ENCODE assay signal across 27 cellular contexts in the genomic region with DNA sequence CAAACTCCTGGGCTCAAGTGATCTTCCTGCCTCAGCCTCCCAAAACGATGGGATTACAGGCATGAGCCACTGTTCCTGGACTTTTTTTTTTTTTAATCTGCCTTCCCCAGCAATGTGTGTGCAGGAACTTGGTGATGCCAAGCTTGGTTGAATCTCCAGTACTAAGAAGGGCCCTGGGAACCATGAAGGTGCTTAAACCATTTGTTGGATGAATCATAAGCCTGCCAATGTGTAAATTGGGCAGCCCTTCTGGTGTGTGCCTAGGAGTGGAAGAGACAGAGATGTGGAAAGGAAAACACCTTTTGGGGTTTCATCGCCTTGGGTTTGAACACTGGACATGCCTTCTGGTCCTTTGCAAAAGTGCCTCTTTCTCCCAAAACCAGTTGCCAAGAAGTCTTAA. TPM values are rescaled to one million over a fixed set of nuclear protein-coding genes. Genes with fewer than 3 reads are reported as not detected.
A peak's percentile ranks its signal among the peaks of the same experiment; 100 is the strongest.
DNase-seq lines count a peak whose midpoint lies in the region; ATAC-seq and TF ChIP-seq lines count a peak whose summit lies in the region.
"Had no signal": no experiment of that assay in that cellular context is flagged by ENCODE, and none has a peak within 500 bp of the region (broad histone marks: within the 10 kb centered on the region; RNA-seq: fewer than 3 reads in every experiment).

No MANE protein-coding gene starts in this region.

- H3K27me3 ChIP-seq in HCT116 (ENCODE audit: insufficient read depth, low read length) (no peaks in the 10 kb centered on the region; the same call in 1 of the 2 replicates), WERI-Rb-1 (ENCODE audit: insufficient read depth, low read depth, severe bottlenecking) (peaks cover 3% of the 10 kb centered on the region)

- RAD21 ChIA-PET in HCT116 (lab: Charles Lee; ENCODE audit: low non-redundant PET in 1 of 2, low total read pairs in 2 of 2, uncharacterized antibody in 2 of 2, unreplicated experiment in 2 of 2) = no interaction called here

- ATAC-seq in HCT116 (no peak), HG03457 (IDR thresholded peaks at IDR 0.05; ENCODE audit: unreplicated experiment) (no peak)
- ATAC-seq: heart right ventricle, upper lobe of right lung had no signal

- H3K27ac ChIP-seq in HCT116 (ENCODE audit: low read depth, low read length) (no peak overlapping the region), WERI-Rb-1 (0 out of 2 replicates have a peak overlapping the region, but pooled peaks have one; percentile 10)
- H3K27ac ChIP-seq: brain microvascular endothelial cell, coronary artery, heart right ventricle, KMS-11, parathyroid adenoma, upper lobe of right lung had no signal

- no peaks in the 10 kb centered on the region for H3K79me2 ChIP-seq in HCT116 (ENCODE audit: insufficient read depth, low read length)
- H3K79me2 ChIP-seq: parathyroid adenoma had no signal

- H3K9me3 Mint-ChIP-seq in glutamatergic neuron (ENCODE audit: unreplicated experiment) (peaks cover 4% of the 10 kb centered on the region), type B pancreatic cell (no peaks in the 10 kb centered on the region)
- H3K9me3 Mint-ChIP-seq: natural killer cell had no signal

- POLR2A ChIA-PET in HCT116 (lab: Charles Lee) = interaction anchor here (1.1 kb wide), 1 partner anchor 10 kb away, joined by 3 read pairs; no protein-coding TSS in a partner anchor

- no peak for TF ChIP-seq RAD21 in HCT116 (IDR thresholded peaks at IDR 0.05; ENCODE audit: low read depth)

- intact Hi-C loops in HCT116 (cut with micrococcal nuclease) = no loop called here

- H3K4me1 Mint-ChIP-seq in glutamatergic neuron (ENCODE audit: low read depth, unreplicated experiment) = peaks cover 15% of the 10 kb centered on the region
- peaks cover 43% of the 10 kb centered on the region for H3K4me1 Mint-ChIP-seq in type B pancreatic cell (ENCODE audit: unreplicated experiment)
- H3K4me1 Mint-ChIP-seq: activated T-helper 17 cell treated with anti-CD3 and anti-CD28 coated beads, Interleukin-2, amount 50 U/mL, for 72 hours had no signal

- H2AFZ ChIP-seq in HCT116 (ENCODE audit: low read depth, low read length, poor library complexity, severe bottlenecking) = no peak overlapping the region
- H2AFZ ChIP-seq: parathyroid adenoma had no signal

- H4K20me1 ChIP-seq in HCT116 (ENCODE audit: insufficient read depth) = no peaks in the 10 kb centered on the region

- CTCF ChIA-PET in HCT116 (lab: Charles Lee) = interaction anchor here (1.0 kb wide), 1 partner anchor 10 kb away, joined by 5 read pairs; no protein-coding TSS in a partner anchor

- peaks cover 4% of the 10 kb centered on the region for H3K27me3 Mint-ChIP-seq in glutamatergic neuron (ENCODE audit: unreplicated experiment)
- peaks cover 2% of the 10 kb centered on the region for H3K27me3 Mint-ChIP-seq in type B pancreatic cell

- no peak for DNase-seq in HCT116 (ENCODE audit: low read depth, low spot score)
- no peak for DNase-seq in WERI-Rb-1
- DNase-seq in glutamatergic neuron = no peak
- DNase-seq in type B pancreatic cell (ENCODE audit: extremely low spot score, unreplicated experiment) = no peak
- DNase-seq in NCI-H526 treated with DMSO at 0.1 percent for 48 hours (lab: John Stamatoyannopoulos, UW) = no peak
- no peak for DNase-seq in DMS53 treated with DMSO at 0.1 percent for 48 hours (lab: John Stamatoyannopoulos, UW; ENCODE audit: unreplicated experiment)
- DNase-seq: activated CD4-positive, alpha-beta T cell treated with anti-CD3 and anti-CD28 coated beads for 4 hours; CD4-positive, alpha-beta T cell; GDM1; heart right ventricle; midbrain; natural killer cell; NCI-H1930; SHP77 treated with DMSO at 0.1 percent for 48 hours; stimulated activated CD4-positive, alpha-beta T cell treated with anti-CD3 and anti-CD28 coated beads, Interleukin-15, amount 100 ng/mL, for 24 hours; stimulated activated CD8-positive, alpha-beta memory T cell treated with anti-CD3 and anti-CD28 coated beads, Interleukin-4, amount 100 ng/mL, for 48 hours; upper lobe of right lung had no signal

- no peak for TF ChIP-seq POLR2A in HCT116 (IDR thresholded peaks at IDR 0.05; ENCODE audit: borderline replicate concordance, extremely low read depth, insufficient read depth, insufficient read length)

- no peaks in the 10 kb centered on the region for H3K36me3 Mint-ChIP-seq in glutamatergic neuron (ENCODE audit: unreplicated experiment)
- no peaks in the 10 kb centered on the region for H3K36me3 Mint-ChIP-seq in type B pancreatic cell
- H3K36me3 Mint-ChIP-seq: natural killer cell had no signal

- H3K27ac Mint-ChIP-seq in glutamatergic neuron (ENCODE audit: unreplicated experiment) = peak overlapping the region; percentile 40
- peak overlapping the region; percentile 58 for H3K27ac Mint-ChIP-seq in type B pancreatic cell
- H3K27ac Mint-ChIP-seq: activated T-helper 17 cell treated with anti-CD3 and anti-CD28 coated beads, Interleukin-2, amount 50 U/mL, for 72 hours; CD4-positive, alpha-beta T cell; natural killer cell had no signal

- no peak overlapping the region for H3K4me3 ChIP-seq in HCT116 (replicated peaks in 1 of 2; ENCODE audit: low read depth in 1 of 2, low read length in 2 of 2)
- H3K4me3 ChIP-seq in WERI-Rb-1 (ENCODE audit: low read depth, low read length) = no peak overlapping the region
- H3K4me3 ChIP-seq: coronary artery, heart right ventricle, upper lobe of right lung had no signal

- H3K9ac ChIP-seq in HCT116 (ENCODE audit: low read length) = no peak overlapping the region
- H3K9ac ChIP-seq: KMS-11, parathyroid adenoma had no signal

- H3K9me3 ChIP-seq in HCT116 (ENCODE audit: control insufficient read depth in 1 of 2, insufficient read depth in 1 of 2, low read depth in 1 of 2, low read length in 2 of 2) (no peaks in the 10 kb centered on the region), WERI-Rb-1 (ENCODE audit: severe bottlenecking) (no peaks in the 10 kb centered on the region)
- H3K9me3 ChIP-seq: heart right ventricle, upper lobe of right lung had no signal

- TF ChIP-seq CTCF in HCT116 (IDR thresholded peaks at IDR 0.05 in 2 of 3, conservative IDR thresholded peaks at IDR 0.05 in 1 of 3; ENCODE audit: borderline replicate concordance in 1 of 3, insufficient read depth in 1 of 3, low read depth in 2 of 3, low read length in 2 of 3) = no peak
- TF ChIP-seq CTCF in WERI-Rb-1 (IDR thresholded peaks at IDR 0.05; ENCODE audit: low read depth, low read length) = no peak
- no peak for TF ChIP-seq CTCF in glutamatergic neuron (IDR thresholded peaks at IDR 0.05; ENCODE audit: partially characterized antibody, unreplicated experiment)
- no peak for TF ChIP-seq CTCF in type B pancreatic cell (conservative IDR thresholded peaks at IDR 0.05)

- peaks cover 21 to 31% of the 10 kb centered on the region in 2 experiments for H3K4me1 ChIP-seq in HCT116 (ENCODE audit: control insufficient read depth in 1 of 2, insufficient read depth in 2 of 2, low read length in 2 of 2)
- H3K4me1 ChIP-seq: heart right ventricle, parathyroid adenoma, upper lobe of right lung had no signal

- no TSS peak for BruUV-seq in HCT116 (replicated peaks; lab: Mats Ljungman, UMichigan)

- no peak overlapping the region for H3K4me3 Mint-ChIP-seq in glutamatergic neuron (ENCODE audit: unreplicated experiment)
- peak overlapping the region; percentile 70 for H3K4me3 Mint-ChIP-seq in type B pancreatic cell
- H3K4me3 Mint-ChIP-seq: activated T-helper 17 cell treated with anti-CD3 and anti-CD28 coated beads, Interleukin-2, amount 50 U/mL, for 72 hours; CD4-positive, alpha-beta T cell; natural killer cell had no signal

- H3K36me3 ChIP-seq in HCT116 (ENCODE audit: control insufficient read depth in 1 of 2, insufficient read depth in 2 of 2, low read length in 2 of 2) = no peaks in the 10 kb centered on the region
- H3K36me3 ChIP-seq in WERI-Rb-1 = no peaks in the 10 kb centered on the region
- H3K36me3 ChIP-seq: brain microvascular endothelial cell, heart right ventricle, upper lobe of right lung had no signal

- H3K4me2 ChIP-seq in HCT116 (ENCODE audit: low read length) = peak overlapping the region; percentile 61; the same call in 1 of the 2 replicates
- H3K4me2 ChIP-seq: KMS-11 had no signal

- no peaks in the 10 kb centered on the region for H3K9me2 ChIP-seq in HCT116 (ENCODE audit: insufficient read depth)

TF ChIP-seq in HCT116, 20 proteins besides CTCF, POLR2A, EP300 and RAD21 (continues in another document):
- TF ChIP-seq EZH2phosphoT487 (IDR thresholded peaks at IDR 0.05; ENCODE audit: borderline replicate concordance) = no peak
- TF ChIP-seq, protein P1, sequence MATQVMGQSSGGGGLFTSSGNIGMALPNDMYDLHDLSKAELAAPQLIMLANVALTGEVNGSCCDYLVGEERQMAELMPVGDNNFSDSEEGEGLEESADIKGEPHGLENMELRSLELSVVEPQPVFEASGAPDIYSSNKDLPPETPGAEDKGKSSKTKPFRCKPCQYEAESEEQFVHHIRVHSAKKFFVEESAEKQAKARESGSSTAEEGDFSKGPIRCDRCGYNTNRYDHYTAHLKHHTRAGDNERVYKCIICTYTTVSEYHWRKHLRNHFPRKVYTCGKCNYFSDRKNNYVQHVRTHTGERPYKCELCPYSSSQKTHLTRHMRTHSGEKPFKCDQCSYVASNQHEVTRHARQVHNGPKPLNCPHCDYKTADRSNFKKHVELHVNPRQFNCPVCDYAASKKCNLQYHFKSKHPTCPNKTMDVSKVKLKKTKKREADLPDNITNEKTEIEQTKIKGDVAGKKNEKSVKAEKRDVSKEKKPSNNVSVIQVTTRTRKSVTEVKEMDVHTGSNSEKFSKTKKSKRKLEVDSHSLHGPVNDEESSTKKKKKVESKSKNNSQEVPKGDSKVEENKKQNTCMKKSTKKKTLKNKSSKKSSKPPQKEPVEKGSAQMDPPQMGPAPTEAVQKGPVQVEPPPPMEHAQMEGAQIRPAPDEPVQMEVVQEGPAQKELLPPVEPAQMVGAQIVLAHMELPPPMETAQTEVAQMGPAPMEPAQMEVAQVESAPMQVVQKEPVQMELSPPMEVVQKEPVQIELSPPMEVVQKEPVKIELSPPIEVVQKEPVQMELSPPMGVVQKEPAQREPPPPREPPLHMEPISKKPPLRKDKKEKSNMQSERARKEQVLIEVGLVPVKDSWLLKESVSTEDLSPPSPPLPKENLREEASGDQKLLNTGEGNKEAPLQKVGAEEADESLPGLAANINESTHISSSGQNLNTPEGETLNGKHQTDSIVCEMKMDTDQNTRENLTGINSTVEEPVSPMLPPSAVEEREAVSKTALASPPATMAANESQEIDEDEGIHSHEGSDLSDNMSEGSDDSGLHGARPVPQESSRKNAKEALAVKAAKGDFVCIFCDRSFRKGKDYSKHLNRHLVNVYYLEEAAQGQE (IDR thresholded peaks at IDR 0.05; ENCODE audit: low read depth) = no peak

RNA-seq across cellular contexts. Expression of a gene that starts 7.1 kb away (rescaled TPM):
- not detected for total RNA-seq in HCT116 (2021; ENCODE audit: unreplicated experiment)
- polyA plus RNA-seq in HCT116 (2012) = not detected in 2 replicates
- total RNA-seq in glutamatergic neuron (ENCODE audit: unreplicated experiment) = not detected
- total RNA-seq in type B pancreatic cell (ENCODE audit: low replicate concordance) = not detected in 2 replicates
- total RNA-seq: activated T-helper 17 cell treated with anti-CD3 and anti-CD28 coated beads, Interleukin-2, amount 50 U/mL, for 72 hours; CD4-positive, alpha-beta T cell; heart right ventricle; HT1080; liver; natural killer cell; sciatic nerve; T-helper 1 cell treated with Interleukin-12 subunit alpha and Interleukin-12 subunit beta and Interleukin-4 antibody, amounts not matched to agents 30 ng/mL and 1 ng/mL, for 36 hours; upper lobe of right lung had no signal
- polyA plus RNA-seq: heart right ventricle, liver had no signal

RNA-seq across cellular contexts. Expression of a gene that starts 28.6 kb away (rescaled TPM):
- 46.3 TPM for total RNA-seq in HCT116 (2021; ENCODE audit: unreplicated experiment)
- 44.5 and 51.2 TPM in 2 replicates for polyA plus RNA-seq in HCT116 (2012)
- total RNA-seq in glutamatergic neuron (ENCODE audit: unreplicated experiment) = 28.3 TPM
- 38.2 and 46.5 TPM in 2 replicates for total RNA-seq in type B pancreatic cell (ENCODE audit: low replicate concordance)

RNA-seq across cellular contexts. Expression of a gene that starts 56.0 kb away (rescaled TPM):
- total RNA-seq in HCT116 (2021; ENCODE audit: unreplicated experiment) = 7.0 TPM
- polyA plus RNA-seq in HCT116 (2012) = 9.6 and 11.4 TPM in 2 replicates
- 8.7 TPM for total RNA-seq in glutamatergic neuron (ENCODE audit: unreplicated experiment)
- 115 and 287 TPM in 2 replicates for total RNA-seq in type B pancreatic cell (ENCODE audit: low replicate concordance)
- total RNA-seq: activated T-helper 17 cell treated with anti-CD3 and anti-CD28 coated beads, Interleukin-2, amount 50 U/mL, for 72 hours; CD4-positive, alpha-beta T cell; liver; natural killer cell; T-helper 1 cell treated with Interleukin-12 subunit alpha and Interleukin-12 subunit beta and Interleukin-4 antibody, amounts not matched to agents 30 ng/mL and 1 ng/mL, for 36 hours had no signal
- polyA plus RNA-seq: liver had no signal

Comparison
In these comparisons a context has a peak if more than half of its experiments do, and no peak if none do; other contexts are left out.
1. RNA of a gene that starts 56.0 kb away (total RNA-seq): 115 to 287 TPM in type B pancreatic cell; 8.7 TPM in glutamatergic neuron (single experiment) and 7.0 TPM in HCT116 (single experiment); every median in the first group is over 10 times any median in the second.